Comparison of ENCODE assay signal across 19 cellular contexts in the genomic region with DNA sequence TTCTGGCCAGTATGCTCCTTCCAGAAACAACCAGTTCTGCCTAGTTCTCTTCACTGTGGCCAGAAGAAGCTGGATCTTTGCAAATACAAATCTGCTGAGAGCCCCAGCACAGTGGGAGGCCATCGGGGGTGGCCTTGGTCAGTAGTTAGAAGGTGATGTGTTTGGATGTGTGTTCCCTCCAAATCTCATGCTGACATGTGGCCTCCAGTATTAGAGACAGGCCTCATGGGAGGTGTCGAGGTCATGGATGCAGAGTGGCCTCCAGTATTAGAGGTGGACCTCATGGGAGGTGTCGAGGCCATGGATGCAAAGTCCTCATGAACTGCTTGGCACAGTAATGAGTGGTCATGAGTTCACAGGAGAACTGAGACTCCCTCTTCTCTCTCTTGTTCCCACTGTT. TPM values are rescaled to one million over a fixed set of nuclear protein-coding genes. Genes with fewer than 3 reads are reported as not detected.
DNase-seq lines count a peak whose midpoint lies in the region; ATAC-seq, FAIRE-seq and TF ChIP-seq lines count a peak whose summit lies in the region.
"Had no signal": no experiment of that assay in that cellular context is flagged by ENCODE, and none has a peak within 500 bp of the region (broad histone marks: within the 10 kb centered on the region; RNA-seq: fewer than 3 reads in every experiment).

No MANE protein-coding gene starts in this region.

- TF ChIP-seq POLR2A in H1 (IDR thresholded peaks at IDR 0.05; ENCODE audit: control extremely low read depth in 1 of 2, low read depth in 2 of 2, low read length in 2 of 2) = no peak
- no peak for TF ChIP-seq POLR2A in lower leg skin (IDR thresholded peaks at IDR 0.05)

- no peak overlapping the region for H3K4me2 ChIP-seq in H1 (ENCODE audit: insufficient read depth in 1 of 2, low read depth in 2 of 2, low read length in 2 of 2)
- H3K4me2 ChIP-seq in osteoblast (ENCODE audit: insufficient read depth, low read length) = no peak overlapping the region
- H3K4me2 ChIP-seq: SK-N-SH had no signal

- H2BK15ac ChIP-seq in H1 (ENCODE audit: low read length) = 0 out of 2 replicates have a peak overlapping the region, but pooled peaks have one; percentile 40

- no peak overlapping the region for H3K18ac ChIP-seq in H1 (ENCODE audit: extremely low read depth, low read length)

- TF ChIP-seq CTCF in RWPE2 (IDR thresholded peaks at IDR 0.05; ENCODE audit: poor library complexity, severe bottlenecking) (no peak), H1 (IDR thresholded peaks at IDR 0.05; ENCODE audit: control extremely low read depth in 1 of 3, insufficient read depth in 1 of 3, low read depth in 1 of 3, low read length in 3 of 3) (no peak), osteoblast (IDR thresholded peaks at IDR 0.05; ENCODE audit: extremely low read depth, low read depth, low read length) (no peak), lower leg skin (IDR thresholded peaks at IDR 0.05) (no peak)

- no peaks in the 10 kb centered on the region for H3K4me1 Mint-ChIP-seq in activated T-helper 1 cell treated with anti-CD3 and anti-CD28 coated beads, Interleukin-12 subunit alpha, Interleukin-12 subunit beta, Interleukin-2, Interleukin-4 antibody, amounts not matched to agents 30 ng/mL and 10 ng/mL and 1 ng/mL, durations not matched to agents 14 hours and 24 hours and 36 hours (ENCODE audit: low read depth)

- H2AK5ac ChIP-seq in H1 (ENCODE audit: low read depth, low read length) = peak overlapping the region; percentile 89; the same call in 1 of the 2 replicates

- H3K4ac ChIP-seq in H1 (replicated peaks; ENCODE audit: insufficient read length, low read depth, low read length) = no peak overlapping the region

- no peak overlapping the region for H2BK120ac ChIP-seq in H1 (replicated peaks; ENCODE audit: low read depth, low read length)

- H3K27ac Mint-ChIP-seq in activated T-helper 1 cell treated with anti-CD3 and anti-CD28 coated beads, Interleukin-12 subunit alpha, Interleukin-12 subunit beta, Interleukin-2, Interleukin-4 antibody, amounts not matched to agents 30 ng/mL and 10 ng/mL and 1 ng/mL, durations not matched to agents 14 hours and 24 hours and 36 hours = no peak overlapping the region
- H3K27ac Mint-ChIP-seq: CD14-positive monocyte had no signal

- H3K14ac ChIP-seq in H1 (ENCODE audit: insufficient read length) = no peak overlapping the region

- H4K20me1 ChIP-seq in H1 (replicated peaks in 1 of 2; ENCODE audit: control insufficient read depth in 1 of 2, insufficient read depth in 2 of 2, low read length in 2 of 2) (peaks cover 0 to 7% of the 10 kb centered on the region in 2 experiments), osteoblast (ENCODE audit: insufficient read depth, low read length) (no peaks in the 10 kb centered on the region)

- no peaks in the 10 kb centered on the region for H3K79me1 ChIP-seq in H1 (ENCODE audit: low read depth, low read length)

- intact Hi-C loops in lower leg skin (cut with DNase I; ENCODE audit: low total_unique reads) = no loop called here
- intact Hi-C loops in activated T-helper 1 cell treated with anti-CD3 and anti-CD28 coated beads, Interleukin-12 subunit alpha, Interleukin-12 subunit beta, Interleukin-2, Interleukin-4 antibody, amounts not matched to agents 30 ng/mL and 10 ng/mL and 1 ng/mL, durations not matched to agents 14 hours and 24 hours and 36 hours (cut with micrococcal nuclease) = no loop called here

- H3K36me3 Mint-ChIP-seq in activated T-helper 1 cell treated with anti-CD3 and anti-CD28 coated beads, Interleukin-12 subunit alpha, Interleukin-12 subunit beta, Interleukin-2, Interleukin-4 antibody, amounts not matched to agents 30 ng/mL and 10 ng/mL and 1 ng/mL, durations not matched to agents 14 hours and 24 hours and 36 hours (ENCODE audit: low read depth) = peaks cover 3% of the 10 kb centered on the region
- H3K36me3 Mint-ChIP-seq: CD14-positive monocyte had no signal

- H3K9me3 Mint-ChIP-seq in activated T-helper 1 cell treated with anti-CD3 and anti-CD28 coated beads, Interleukin-12 subunit alpha, Interleukin-12 subunit beta, Interleukin-2, Interleukin-4 antibody, amounts not matched to agents 30 ng/mL and 10 ng/mL and 1 ng/mL, durations not matched to agents 14 hours and 24 hours and 36 hours = no peaks in the 10 kb centered on the region

- no peak overlapping the region for H2BK5ac ChIP-seq in H1 (ENCODE audit: low read depth, low read length)

- TF ChIP-seq EP300 in H1 (IDR thresholded peaks at IDR 0.05; ENCODE audit: borderline replicate concordance in 1 of 2, low read depth in 2 of 2, low read length in 2 of 2) = no peak

- no peak overlapping the region for H4K8ac ChIP-seq in H1 (ENCODE audit: extremely low read depth, insufficient read depth, low read length)

- H3K4me1 ChIP-seq in RWPE2 (ENCODE audit: insufficient read depth, poor library complexity, severe bottlenecking) = peaks cover 36% of the 10 kb centered on the region
- H3K4me1 ChIP-seq in H1 (replicated peaks in 1 of 4; ENCODE audit: control insufficient read depth in 3 of 4, insufficient read depth in 4 of 4, low read length in 3 of 4) = peaks cover 0 to 20% (median 10%) of the 10 kb centered on the region in 4 experiments; a peak in 6 of 7 replicates
- peaks cover 25% of the 10 kb centered on the region for H3K4me1 ChIP-seq in osteoblast (ENCODE audit: insufficient read depth, low read length)

- H2BK20ac ChIP-seq in H1 (ENCODE audit: low read length) = peak overlapping the region; percentile 80; the same call in 1 of the 2 replicates

- H3K56ac ChIP-seq in H1 (replicated peaks; ENCODE audit: insufficient read length, low read depth, low read length) = no peak overlapping the region

- POLR2A ChIA-PET in H1 (lab: Charles Lee; ENCODE audit: partially characterized antibody) = interaction anchor here (1.2 kb wide), 1 partner anchor 28 kb away, joined by 3 read pairs; no protein-coding TSS in a partner anchor

- H3K9ac ChIP-seq in H1 (replicated peaks in 1 of 4; ENCODE audit: extremely low read depth in 1 of 4, low read depth in 3 of 4, low read length in 3 of 4) = no peak overlapping the region
- H3K9ac ChIP-seq: SK-N-SH had no signal

- DNase-seq in RWPE2 (ENCODE audit: low spot score) (no peak), H1 (ENCODE audit: low read depth in 1 of 2, low spot score in 2 of 2) (no peak), osteoblast (ENCODE audit: insufficient read length, low spot score, missing footprints) (no peak), lower leg skin (ENCODE audit: low spot score in 2 of 2) (no peak), T1000 (lab: John Stamatoyannopoulos, UW) (no peak)
- DNase-seq in activated T-helper 1 cell treated with anti-CD3 and anti-CD28 coated beads, Interleukin-12 subunit alpha, Interleukin-12 subunit beta, Interleukin-2, Interleukin-4 antibody, amounts not matched to agents 30 ng/mL and 10 ng/mL and 1 ng/mL, durations not matched to agents 14 hours and 24 hours and 36 hours (ENCODE audit: low spot score) = no peak
- DNase-seq: ACHN; DND-41; GOT3; NCI-H1105; NCI-H510A; NCI-H748 treated with DMSO at 0.1 percent for 48 hours; NK-92 treated with Interleukin-12 subunit alpha and Interleukin-12 subunit beta, amount 100 ng/mL, for 24 hours; SHP77 treated with DMSO at 0.1 percent for 48 hours; SK-N-SH had no signal

- no peak overlapping the region for H4K5ac ChIP-seq in H1 (ENCODE audit: insufficient read length, low read depth, low read length)

- no peak overlapping the region for H3K23ac ChIP-seq in H1 (ENCODE audit: insufficient read length)

- no peaks in the 10 kb centered on the region for H3K9me3 ChIP-seq in RWPE2 (ENCODE audit: severe bottlenecking)
- H3K9me3 ChIP-seq in H1 (ENCODE audit: insufficient read depth in 2 of 2, low read depth in 1 of 2, low read length in 1 of 2) = peaks cover 5 to 10% of the 10 kb centered on the region in 2 experiments; a peak in 2 of 4 replicates
- no peaks in the 10 kb centered on the region for H3K9me3 ChIP-seq in osteoblast (ENCODE audit: low read depth, low read length)
- H3K9me3 ChIP-seq: SK-N-SH had no signal

- H3K27ac ChIP-seq in RWPE2 (ENCODE audit: poor library complexity, severe bottlenecking) = peak overlapping the region; percentile 86
- no peak overlapping the region for H3K27ac ChIP-seq in H1 (ENCODE audit: low read depth, low read length)
- no peak overlapping the region for H3K27ac ChIP-seq in osteoblast (ENCODE audit: low read depth, low read length)

- peaks cover 32% of the 10 kb centered on the region for H3K27me3 Mint-ChIP-seq in activated T-helper 1 cell treated with anti-CD3 and anti-CD28 coated beads, Interleukin-12 subunit alpha, Interleukin-12 subunit beta, Interleukin-2, Interleukin-4 antibody, amounts not matched to agents 30 ng/mL and 10 ng/mL and 1 ng/mL, durations not matched to agents 14 hours and 24 hours and 36 hours (ENCODE audit: insufficient read depth)

- ATAC-seq in RWPE2 (ENCODE audit: low read depth) = no peak
- no peak for ATAC-seq in GM18873 (IDR thresholded peaks at IDR 0.05; ENCODE audit: low FRiP score, unreplicated experiment)
- ATAC-seq: K562 had no signal

- H4K91ac ChIP-seq in H1 (replicated peaks; ENCODE audit: insufficient read length, low read length) = no peak overlapping the region

- no peak overlapping the region for H3K4me3 ChIP-seq in RWPE2 (ENCODE audit: severe bottlenecking)
- no peak overlapping the region for H3K4me3 ChIP-seq in H1 (ENCODE audit: extremely low read depth in 1 of 4, insufficient read depth in 2 of 4, low read depth in 3 of 4, low read length in 4 of 4)
- H3K4me3 ChIP-seq in osteoblast (ENCODE audit: insufficient read depth, low read length) = no peak overlapping the region
- no peak overlapping the region for H3K4me3 ChIP-seq in lower leg skin (ENCODE audit: low read depth, poor library complexity, severe bottlenecking)
- H3K4me3 ChIP-seq: K562 had no signal

- H3K36me3 ChIP-seq in RWPE2 (ENCODE audit: low read depth) (no peaks in the 10 kb centered on the region), H1 (ENCODE audit: control insufficient read depth in 2 of 4, insufficient read depth in 4 of 4, low read length in 3 of 4) (no peaks in the 10 kb centered on the region), osteoblast (ENCODE audit: insufficient read depth, low read length) (no peaks in the 10 kb centered on the region)

- WGBS in H1 (ENCODE audit: extremely low coverage in 1 of 2, insufficient coverage in 1 of 2, insufficient read length in 1 of 2, insufficient replicate concordance in 2 of 2, low coverage in 1 of 2, low lambda C conversion rate in 2 of 2, missing lambda C conversion rate in 1 of 2), 2 experiments = 91% methylated on average over 3 of the region's 3 CpGs; no CpG with 5 or more reads in 1 of the 2 experiments
- 91 to 93% methylated on average over 3 of the region's 3 CpGs for WGBS in lower leg skin, 2 donors

- CTCF ChIA-PET in H1 (lab: Charles Lee; ENCODE audit: partially characterized antibody) = no interaction called here

- H2AFZ ChIP-seq in H1 (ENCODE audit: low read length) (no peak overlapping the region), osteoblast (ENCODE audit: low read length) (peak overlapping the region; percentile 7)

- no peak for TF ChIP-seq RAD21 in H1 (IDR thresholded peaks at IDR 0.05 in 1 of 2, conservative IDR thresholded peaks at IDR 0.05 in 1 of 2; ENCODE audit: low read depth in 2 of 2, low read length in 2 of 2)

- no peaks in the 10 kb centered on the region for H3K27me3 ChIP-seq in RWPE2 (ENCODE audit: insufficient read depth, poor library complexity, severe bottlenecking)
- H3K27me3 ChIP-seq in H1 (replicated peaks in 1 of 4; ENCODE audit: control insufficient read depth in 3 of 4, extremely low read depth in 1 of 4, insufficient read depth in 3 of 4, low read length in 3 of 4) = peaks cover 8 to 47% (median 32%) of the 10 kb centered on the region in 4 experiments
- no peaks in the 10 kb centered on the region for H3K27me3 ChIP-seq in osteoblast (ENCODE audit: insufficient read depth, low read length)

- peaks cover 21% of the 10 kb centered on the region; the same call in 1 of the 2 replicates for H3K23me2 ChIP-seq in H1 (ENCODE audit: low read depth, low read length)

- no peak for FAIRE-seq in H1 (lab: Jason Lieb, UNC)
- FAIRE-seq: K562 had no signal

- no peak overlapping the region for H3K4me3 Mint-ChIP-seq in activated T-helper 1 cell treated with anti-CD3 and anti-CD28 coated beads, Interleukin-12 subunit alpha, Interleukin-12 subunit beta, Interleukin-2, Interleukin-4 antibody, amounts not matched to agents 30 ng/mL and 10 ng/mL and 1 ng/mL, durations not matched to agents 14 hours and 24 hours and 36 hours

- H2BK12ac ChIP-seq in H1 (ENCODE audit: low read depth, low read length) = peak overlapping the region; percentile 45

- no peaks in the 10 kb centered on the region for H3K79me2 ChIP-seq in H1 (ENCODE audit: control insufficient read depth in 1 of 2, insufficient read depth in 2 of 2, low read length in 2 of 2)
- H3K79me2 ChIP-seq in osteoblast (ENCODE audit: insufficient read depth, low read length) = no peaks in the 10 kb centered on the region

RNA-seq across cellular contexts. Expression of a gene that starts 7.6 kb away (rescaled TPM):
- total RNA-seq in H1 (2021; fragmentation: NEBNext Ultra II Directional; extraction: Animal tissue kit (Norgen Biotek cat#: 25700)) = 40.4 and 47.5 TPM in 2 replicates
- polyA plus RNA-seq in H1 (2011; rRNA removed) = 23.4 and 39.6 TPM in 2 replicates
- 51.8 TPM for polyA plus RNA-seq in H1 (2011; cell fraction: cytosol; rRNA removed)
- 75.4 TPM for polyA plus RNA-seq in H1 (2011; cell fraction: nucleus; rRNA removed)
- polyA plus RNA-seq in H1 (2012, experiment 1 of 2) = 32.1 to 35.9 TPM (median 35.0 TPM) in 4 replicates
- polyA plus RNA-seq in H1 (2012, experiment 2 of 2) = 16.8 TPM
- polyA plus RNA-seq in H1 (2013, experiment 1 of 2) = 9.2 TPM
- polyA plus RNA-seq in H1 (2013, experiment 2 of 2) = 8.2 TPM
- 7.6 and 12.7 TPM in 2 replicates for polyA minus RNA-seq in H1 (2011; rRNA and poly(A)+ RNA removed)
- 44.1 TPM for polyA minus RNA-seq in H1 (2011; cell fraction: cytosol; rRNA and poly(A)+ RNA removed)
- polyA minus RNA-seq in H1 (2011; cell fraction: nucleus; rRNA and poly(A)+ RNA removed) = 57.0 TPM
- total RNA-seq in osteoblast (5.3 and 7.2 TPM in 2 replicates), lower leg skin (10 to 100 TPM; 31.6 to 70.2 (median 48.9) TPM)
- total RNA-seq in activated T-helper 1 cell treated with anti-CD3 and anti-CD28 coated beads, Interleukin-12 subunit alpha, Interleukin-12 subunit beta, Interleukin-2, Interleukin-4 antibody, amounts not matched to agents 30 ng/mL and 10 ng/mL and 1 ng/mL, durations not matched to agents 14 hours and 24 hours and 36 hours = not detected in 2 replicates
- total RNA-seq: G401 had no signal
- polyA plus RNA-seq: CD14-positive monocyte, K562, SK-N-SH had no signal
